ENCODE assay signal across 8 cellular contexts in the genomic region with DNA sequence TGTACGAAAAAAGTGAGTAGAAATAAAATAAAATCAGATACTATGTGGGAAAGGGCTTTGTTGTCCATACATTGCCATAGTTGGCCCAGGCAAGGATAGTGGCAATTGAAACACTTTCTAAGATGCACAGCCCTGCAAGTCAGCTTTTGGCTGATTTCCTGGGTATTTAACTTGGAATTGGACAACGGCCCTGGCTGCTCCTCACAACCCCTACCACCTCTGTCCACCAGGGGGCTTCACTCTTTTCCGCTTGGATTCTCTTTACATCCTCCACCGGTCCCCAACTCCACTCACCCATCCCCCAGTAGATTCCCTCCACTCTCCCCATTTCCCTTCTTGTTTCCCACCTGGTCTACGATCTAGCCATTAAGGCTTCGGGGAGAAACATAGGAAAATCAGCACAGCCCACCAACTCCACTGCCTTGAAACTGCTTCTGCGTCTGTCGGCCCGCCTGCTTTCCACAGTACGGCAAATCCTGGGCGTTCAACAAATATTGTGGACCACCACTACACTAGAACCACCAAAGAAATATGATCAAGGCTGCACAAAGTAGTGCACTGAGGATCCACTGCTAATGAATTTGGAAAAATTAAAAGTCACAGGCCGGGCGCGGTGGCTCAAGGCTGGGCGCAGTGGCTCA. TPM values are rescaled to one million over a fixed set of nuclear protein-coding genes. Genes with fewer than 3 reads are reported as not detected.
A peak's percentile ranks its signal among the peaks of the same experiment; 100 is the strongest.
DNase-seq lines count a peak whose midpoint lies in the region; ATAC-seq, FAIRE-seq and TF ChIP-seq lines count a peak whose summit lies in the region.

No MANE protein-coding gene starts in this region.

- no peak overlapping the region for H3K4me3 ChIP-seq in transverse colon

- peaks cover 14% of the 10 kb centered on the region for H3K4me1 Mint-ChIP-seq in neural crest cell

- TF ChIP-seq EP300 in transverse colon (IDR thresholded peaks at IDR 0.05; ENCODE audit: low read depth), result no peak

- no peaks in the 10 kb centered on the region for H3K9me3 ChIP-seq in transverse colon

- H3K9me3 Mint-ChIP-seq in neural crest cell, result peaks cover 3% of the 10 kb centered on the region

- ATAC-seq in GM18909 (IDR thresholded peaks at IDR 0.05; ENCODE audit: poor library complexity, unreplicated experiment), result no peak

- WGBS in transverse colon (ENCODE audit: low coverage in 1 of 2), 2 donors, result 55 to 63% methylated on average over 10 to 15 of the region's 15 CpGs

- no peak overlapping the region for H3K27ac ChIP-seq in transverse colon

- in situ Hi-C loops in transverse colon (cut with MboI; ENCODE audit: low pct_ligation_motif_present in 1 of 4, low pct_unique_long_range_greater_than_20kb in 1 of 4, low sequenced_read_pairs in 3 of 4), result loop anchor here (5.0 to 25.0 kb wide), 6 partner anchors 159 to 609 kb away; a partner anchor contains a TSS

- H3K36me3 ChIP-seq in transverse colon, result no peaks in the 10 kb centered on the region

- TF ChIP-seq CTCF in neural crest cell (conservative IDR thresholded peaks at IDR 0.05) (peak; percentile 79), transverse colon (IDR thresholded peaks at IDR 0.05) (peak; percentile 75 to 85 (median 80))

- H3K27ac Mint-ChIP-seq in neural crest cell (ENCODE audit: unreplicated experiment), result no peak overlapping the region

- no peak for TF ChIP-seq POLR2A in erythroblast (IDR thresholded peaks at IDR 0.05; ENCODE audit: low read length)
- TF ChIP-seq POLR2A in transverse colon (IDR thresholded peaks at IDR 0.05), result no peak

- no peak overlapping the region for H3K4me3 Mint-ChIP-seq in neural crest cell

- no peaks in the 10 kb centered on the region for H3K27me3 ChIP-seq in transverse colon

- H3K36me3 Mint-ChIP-seq in neural crest cell (ENCODE audit: low read depth), result no peaks in the 10 kb centered on the region

- intact Hi-C loops in transverse colon (cut with DNase I; ENCODE audit: low total_unique reads), result loop anchor here (10.0 kb wide), 1 partner anchor 159 kb away; no protein-coding TSS in a partner anchor

- H3K27me3 Mint-ChIP-seq in neural crest cell (ENCODE audit: low read depth), result peaks cover 46% of the 10 kb centered on the region

- peaks cover 0 to 26% (median 0%) of the 10 kb centered on the region in 4 donors for H3K4me1 ChIP-seq in transverse colon

- peak; percentile 69 for DNase-seq in A172 (ENCODE audit: low spot score)
- peak; percentile 29 for DNase-seq in GM18507 (ENCODE audit: extremely low spot score, insufficient read length, low read depth)
- DNase-seq in NCI-H82 (lab: John Stamatoyannopoulos, UW), result peak; percentile 80
- DNase-seq in activated CD8-positive, alpha-beta memory T cell treated with anti-CD3 and anti-CD28 coated beads for 4 hours (ENCODE audit: low read depth in 2 of 2), result peak; percentile 19 to 26
- DNase-seq in erythroblast (lab: John Stamatoyannopoulos, UW), result peak; percentile 59 to 77
- peak; percentile 78 for DNase-seq in neural crest cell (ENCODE audit: low read depth, low spot score)
- DNase-seq in transverse colon, result peak; percentile 72

- FAIRE-seq in GM18507 (lab: Jason Lieb, UNC), result peak; percentile 31

RNA-seq across cellular contexts. Expression of a gene that starts 48.6 kb away (rescaled TPM):
- 150 and 155 TPM in 2 replicates for total RNA-seq in A172 (2014; rRNA removed; shearing (Covaris generic))
- 113 and 116 TPM in 2 replicates for total RNA-seq in neural crest cell
- total RNA-seq in transverse colon, result 100 to 1,000 TPM in 1 of 4 donors, 10 to 100 TPM in 3; 43.1 to 195 (median 60.0) TPM

Comparison
In these comparisons a context has a peak if more than half of its experiments do, and no peak if none do; other contexts are left out.
1. DNase-seq: peak in every context shown above with its lines; median percentile 80 in NCI-H82; 78 in neural crest cell; 72 in transverse colon; 69 in A172; 68 in erythroblast; 29 in GM18507; 22 in activated CD8-positive, alpha-beta memory T cell treated with anti-CD3 and anti-CD28 coated beads for 4 hours.